In genomic region chr10:75089634-75090033, GRCh38 we compare ENCODE assay signal across 25 cellular contexts.
"Had no signal": no experiment of that assay in that cellular context is flagged by ENCODE, and none has a peak within 500 bp of the region (broad histone marks: within the 10 kb centered on the region; RNA-seq: fewer than 3 reads in every experiment).

No MANE protein-coding gene starts in this region.

- ATAC-seq: psoas muscle; right cardiac atrium; right lobe of liver; stimulated activated effector memory CD8-positive, alpha-beta T cell treated with anti-CD3 and anti-CD28 coated beads, Interleukin-12 subunit alpha, Interleukin-12 subunit beta, amount 100 ng/mL, for 72 hours; stimulated activated naive B cell treated with anti-CD40 and anti-IgM and Interleukin-4, amounts not matched to agents 10 μg/mL and 1 μg/mL and 100 μg/mL, for 72 hours had no signal

- H3K9me3 Mint-ChIP-seq: nephron; stimulated activated effector memory CD8-positive, alpha-beta T cell treated with anti-CD3 and anti-CD28 coated beads, Interleukin-12 subunit alpha, Interleukin-12 subunit beta, amount 100 ng/mL, for 72 hours; stimulated activated naive B cell treated with anti-CD40 and anti-IgM and Interleukin-4, amounts not matched to agents 10 μg/mL and 1 μg/mL and 100 μg/mL, for 72 hours; stimulated activated naive CD8-positive, alpha-beta T cell treated with anti-CD3 and anti-CD28 coated beads, Interleukin-15, Interleukin-2, amounts not matched to agents 100 ng/mL and 50 ng/mL, for 24 hours had no signal

- H3K4me1 Mint-ChIP-seq: stimulated activated effector memory CD8-positive, alpha-beta T cell treated with anti-CD3 and anti-CD28 coated beads, Interleukin-12 subunit alpha, Interleukin-12 subunit beta, amount 100 ng/mL, for 72 hours had no signal

- H3K27me3 Mint-ChIP-seq: stimulated activated naive B cell treated with anti-CD40 and anti-IgM and Interleukin-4, amounts not matched to agents 10 μg/mL and 1 μg/mL and 100 μg/mL, for 72 hours; stimulated activated naive CD8-positive, alpha-beta T cell treated with anti-CD3 and anti-CD28 coated beads, Interleukin-15, Interleukin-2, amounts not matched to agents 100 ng/mL and 50 ng/mL, for 24 hours had no signal

- DNase-seq: occipital lobe; ovary; right cardiac atrium; right lobe of liver; sigmoid colon; small intestine; stimulated activated CD4-positive, alpha-beta T cell treated with anti-CD3 and anti-CD28 coated beads, Interleukin-15, amount 100 ng/mL, for 24 hours; stimulated activated CD4-positive, alpha-beta T cell treated with anti-CD3 and anti-CD28 coated beads, Interleukin-2, amount 100 ng/mL, for 24 hours; stimulated activated CD4-positive, alpha-beta T cell treated with anti-CD3 and anti-CD28 coated beads, Interleukin-2, amount 100 ng/mL, for 48 hours; stimulated activated CD4-positive, alpha-beta T cell treated with anti-CD3 and anti-CD28 coated beads, Interleukin-4, amount 100 ng/mL, for 24 hours; stimulated activated naive B cell treated with anti-CD40 and anti-IgM and Interleukin-4, amounts not matched to agents 10 μg/mL and 1 μg/mL and 100 μg/mL, for 72 hours; stimulated activated naive CD4-positive, alpha-beta T cell treated with Interleukin-2 at 50 U/mL for 16 hours; stomach; thyroid gland; trophoblast cell; upper lobe of left lung had no signal

- H3K36me3 Mint-ChIP-seq: neural progenitor cell; stimulated activated effector memory CD8-positive, alpha-beta T cell treated with anti-CD3 and anti-CD28 coated beads, Interleukin-12 subunit alpha, Interleukin-12 subunit beta, amount 100 ng/mL, for 72 hours; stimulated activated naive B cell treated with anti-CD40 and anti-IgM and Interleukin-4, amounts not matched to agents 10 μg/mL and 1 μg/mL and 100 μg/mL, for 72 hours had no signal

- H3K4me3 Mint-ChIP-seq: nephron; neural progenitor cell; stimulated activated effector memory CD8-positive, alpha-beta T cell treated with anti-CD3 and anti-CD28 coated beads, Interleukin-12 subunit alpha, Interleukin-12 subunit beta, amount 100 ng/mL, for 72 hours; stimulated activated naive B cell treated with anti-CD40 and anti-IgM and Interleukin-4, amounts not matched to agents 10 μg/mL and 1 μg/mL and 100 μg/mL, for 72 hours; stimulated activated naive CD8-positive, alpha-beta T cell treated with anti-CD3 and anti-CD28 coated beads, Interleukin-15, Interleukin-2, amounts not matched to agents 100 ng/mL and 50 ng/mL, for 24 hours had no signal

- H3K9me3 ChIP-seq: ovary, psoas muscle, right lobe of liver, sigmoid colon, stomach, thoracic aorta, thyroid gland, tibial nerve, upper lobe of left lung, vagina had no signal

- H3K27ac Mint-ChIP-seq: nephron; neural progenitor cell; progenitor cell of endocrine pancreas; stimulated activated effector memory CD8-positive, alpha-beta T cell treated with anti-CD3 and anti-CD28 coated beads, Interleukin-12 subunit alpha, Interleukin-12 subunit beta, amount 100 ng/mL, for 72 hours; stimulated activated naive B cell treated with anti-CD40 and anti-IgM and Interleukin-4, amounts not matched to agents 10 μg/mL and 1 μg/mL and 100 μg/mL, for 72 hours; stimulated activated naive CD8-positive, alpha-beta T cell treated with anti-CD3 and anti-CD28 coated beads, Interleukin-15, Interleukin-2, amounts not matched to agents 100 ng/mL and 50 ng/mL, for 24 hours had no signal
